ENCODE assay signal across 28 cellular contexts in genomic region chr6:91340998-91341397, GRCh38.
"Had no signal": no experiment of that assay in that cellular context is flagged by ENCODE, and none has a peak within 500 bp of the region (broad histone marks: within the 10 kb centered on the region; RNA-seq: fewer than 3 reads in every experiment).

No MANE protein-coding gene starts in this region.

- H3K4me1 ChIP-seq: esophagus squamous epithelium, left lung, parathyroid adenoma, prostate gland, right atrium auricular region, thyroid gland, vagina had no signal

- H3K27me3 Mint-ChIP-seq: effector memory CD8-positive, alpha-beta T cell; naive B cell; natural killer cell treated with Interleukin-12 subunit alpha and Interleukin-12 subunit beta and Interleukin-15 and Interleukin-18, amount 100 ng/mL, for 72 hours; stimulated activated naive CD8-positive, alpha-beta T cell treated with anti-CD3 and anti-CD28 coated beads, Interleukin-15, amount 100 ng/mL, for 72 hours had no signal

- H2AFZ ChIP-seq: parathyroid adenoma had no signal

- H3K27ac ChIP-seq: esophagus squamous epithelium, left lung, parathyroid adenoma, prostate gland, right atrium auricular region, thyroid gland, vagina had no signal

- H3K27ac Mint-ChIP-seq: effector memory CD8-positive, alpha-beta T cell; mesothelial cell of epicardium; naive B cell; natural killer cell treated with Interleukin-12 subunit alpha and Interleukin-12 subunit beta and Interleukin-15 and Interleukin-18, amount 100 ng/mL, for 72 hours; stimulated activated naive CD8-positive, alpha-beta T cell treated with anti-CD3 and anti-CD28 coated beads, Interleukin-15, amount 100 ng/mL, for 72 hours had no signal

- H3K36me3 ChIP-seq: esophagus squamous epithelium, left lung, prostate gland, right atrium auricular region, thyroid gland, vagina had no signal

- H3K79me2 ChIP-seq: parathyroid adenoma had no signal

- H3K4me1 Mint-ChIP-seq: mesothelial cell of epicardium; naive B cell; stimulated activated naive CD8-positive, alpha-beta T cell treated with anti-CD3 and anti-CD28 coated beads, Interleukin-15, amount 100 ng/mL, for 72 hours had no signal

- DNase-seq: cortex of kidney; effector memory CD8-positive, alpha-beta T cell; erythroblast; esophagus squamous epithelium; foreskin melanocyte; head of caudate nucleus; kidney; left cardiac atrium; left lung; mesenchymal stem cell; mucosa of descending colon; naive B cell; stimulated activated CD4-positive, alpha-beta T cell treated with anti-CD3 and anti-CD28 coated beads, Interleukin-12 subunit alpha, Interleukin-12 subunit beta, amount 100 ng/mL, for 4 hours; stimulated activated CD4-positive, alpha-beta T cell treated with anti-CD3 and anti-CD28 coated beads, Interleukin-1b, Interleukin-23, amount 100 ng/mL, for 48 hours; stimulated activated CD4-positive, alpha-beta T cell treated with anti-CD3 and anti-CD28 coated beads, Interleukin-4, amount 100 ng/mL, for 1 hour; stimulated activated CD8-positive, alpha-beta memory T cell treated with anti-CD3 and anti-CD28 coated beads, Interleukin-4, amount 100 ng/mL, for 48 hours; stimulated activated naive CD4-positive, alpha-beta T cell; stimulated activated naive CD8-positive, alpha-beta T cell treated with anti-CD3 and anti-CD28 coated beads, Interleukin-15, amount 100 ng/mL, for 72 hours; thyroid gland; trophoblast cell had no signal

- H3K9me3 ChIP-seq: esophagus squamous epithelium, left lung, mucosa of descending colon, prostate gland, right atrium auricular region, thyroid gland, vagina had no signal

- H3K4me3 Mint-ChIP-seq: effector memory CD8-positive, alpha-beta T cell; mesothelial cell of epicardium; naive B cell; natural killer cell treated with Interleukin-12 subunit alpha and Interleukin-12 subunit beta and Interleukin-15 and Interleukin-18, amount 100 ng/mL, for 72 hours; neural crest cell; stimulated activated naive CD8-positive, alpha-beta T cell treated with anti-CD3 and anti-CD28 coated beads, Interleukin-15, amount 100 ng/mL, for 72 hours had no signal

- H3K27me3 ChIP-seq: esophagus squamous epithelium, left lung, right atrium auricular region, thyroid gland, vagina had no signal

- H3K4me3 ChIP-seq: esophagus squamous epithelium, left lung, mucosa of descending colon, prostate gland, right atrium auricular region, smooth muscle cell, thyroid gland, vagina had no signal

- H3K36me3 Mint-ChIP-seq: mesothelial cell of epicardium; naive B cell; natural killer cell treated with Interleukin-12 subunit alpha and Interleukin-12 subunit beta and Interleukin-15 and Interleukin-18, amount 100 ng/mL, for 72 hours had no signal

- H3K9ac ChIP-seq: parathyroid adenoma had no signal

- H3K9me3 Mint-ChIP-seq: stimulated activated naive CD8-positive, alpha-beta T cell treated with anti-CD3 and anti-CD28 coated beads, Interleukin-15, amount 100 ng/mL, for 72 hours had no signal

- H3K4me2 ChIP-seq: smooth muscle cell had no signal
